In genomic region chr1:86915737-86916235, GRCh38 we compare ENCODE assay signal across 3 cellular contexts.
TF ChIP-seq lines count a peak whose summit lies in the region.

No MANE protein-coding gene starts in this region.

TF ChIP-seq in IMR-90, 13 proteins besides CTCF, POLR2A, EP300 and RAD21:
- TF ChIP-seq RCOR1 (IDR thresholded peaks at IDR 0.05; ENCODE audit: insufficient replicate concordance, low read length), result no peak
- no peak for TF ChIP-seq NFE2L2 (IDR thresholded peaks at IDR 0.05; ENCODE audit: low read depth, low read length)
- no peak for TF ChIP-seq MXI1 (IDR thresholded peaks at IDR 0.05; ENCODE audit: borderline replicate concordance, low read depth, low read length)
- no peak for TF ChIP-seq CHD1 (IDR thresholded peaks at IDR 0.05; ENCODE audit: low read depth, low read length)
- no peak for TF ChIP-seq RFX5 (IDR thresholded peaks at IDR 0.05; ENCODE audit: low read depth, low read length)
- no peak for TF ChIP-seq SMC3 (IDR thresholded peaks at IDR 0.05; ENCODE audit: low read depth, low read length)
- no peak for TF ChIP-seq FOS (IDR thresholded peaks at IDR 0.05; ENCODE audit: low read depth, low read length)
- no peak for TF ChIP-seq MAZ (IDR thresholded peaks at IDR 0.05; ENCODE audit: borderline replicate concordance, low read depth, low read length)
- no peak for TF ChIP-seq USF2 (IDR thresholded peaks at IDR 0.05; ENCODE audit: low read depth, low read length)
- no peak for TF ChIP-seq CEBPB (IDR thresholded peaks at IDR 0.05; ENCODE audit: low read depth, low read length)
- no peak for TF ChIP-seq ELK1 (IDR thresholded peaks at IDR 0.05; ENCODE audit: borderline replicate concordance, low read depth, low read length)
- no peak for TF ChIP-seq BHLHE40 (IDR thresholded peaks at IDR 0.05; ENCODE audit: low read depth, low read length)

TF ChIP-seq in H1, 55 proteins besides CTCF, POLR2A, EP300 and RAD21:
- TF ChIP-seq NRF1 (IDR thresholded peaks at IDR 0.05; ENCODE audit: low read depth, low read length) (no peak), CHD7 (IDR thresholded peaks at IDR 0.05; ENCODE audit: insufficient replicate concordance, low read length) (peak; percentile 41)
TF ChIP-seq in H1: peak in this region for 1.

TF ChIP-seq in neural cell, 6 proteins besides CTCF, POLR2A, EP300 and RAD21:
- TF ChIP-seq MXI1 (conservative IDR thresholded peaks at IDR 0.05; ENCODE audit: poor library complexity, severe bottlenecking) (peak; percentile 22), REST (IDR thresholded peaks at IDR 0.05; ENCODE audit: borderline replicate concordance) (peak; percentile 9), SMC3 (conservative IDR thresholded peaks at IDR 0.05; ENCODE audit: poor library complexity) (no peak), POLR2AphosphoS5 (IDR thresholded peaks at IDR 0.05) (no peak)
